In genomic region chr10:10315989-10316388, GRCh38 we compare ENCODE assay signal across 37 cellular contexts.
"Had no signal": no experiment of that assay in that cellular context is flagged by ENCODE, and none has a peak within 500 bp of the region (broad histone marks: within the 10 kb centered on the region; RNA-seq: fewer than 3 reads in every experiment).

No MANE protein-coding gene starts in this region.

- H3K27me3 Mint-ChIP-seq: activated CD4-positive, alpha-beta memory T cell treated with anti-CD3 and anti-CD28 coated beads, Interleukin-2, amount 10 ng/mL, durations not matched to agents 7 days and 5 days; activated CD4-positive, alpha-beta T cell treated with anti-CD3 and anti-CD28 coated beads, Interleukin-2, amount 10 ng/mL, durations not matched to agents 7 days and 5 days; activated CD8-positive, alpha-beta memory T cell treated with anti-CD3 and anti-CD28 coated beads, Interleukin-2, amount 10 ng/mL, durations not matched to agents 7 days and 5 days had no signal

- ATAC-seq: activated CD4-positive, alpha-beta T cell treated with anti-CD3 and anti-CD28 coated beads for 36 hours; activated CD4-positive, CD25-positive, alpha-beta regulatory T cell treated with anti-CD3 and anti-CD28 coated beads, Interleukin-2, amount 50 U/mL, for 24 hours; activated CD8-positive, alpha-beta memory T cell treated with anti-CD3 and anti-CD28 coated beads, Interleukin-2, amount 10 ng/mL, durations not matched to agents 7 days and 5 days; activated CD8-positive, alpha-beta T cell treated with anti-CD3 and anti-CD28 coated beads, Interleukin-2, amount 10 ng/mL, durations not matched to agents 7 days and 5 days; activated naive CD4-positive, alpha-beta T cell treated with anti-CD3 and anti-CD28 coated beads, Interleukin-2, amount 50 U/mL, for 72 hours; activated T-cell treated with anti-CD3 and anti-CD28 coated beads, Interleukin-2, amount 50 U/mL, for 4 hours; activated T-cell treated with anti-CD3 and anti-CD28 coated beads, Interleukin-2, amount 50 U/mL, for 72 hours; activated T-helper 17 cell treated with anti-CD3 and anti-CD28 coated beads, Interleukin-2, amount 50 U/mL, for 72 hours; body of pancreas had no signal

- DNase-seq: activated CD4-positive, alpha-beta memory T cell treated with anti-CD3 and anti-CD28 coated beads, Interleukin-2, amount 10 ng/mL, durations not matched to agents 7 days and 5 days; activated CD4-positive, alpha-beta T cell treated with anti-CD3 and anti-CD28 coated beads for 1 hour; activated CD4-positive, alpha-beta T cell treated with anti-CD3 and anti-CD28 coated beads for 36 hours; activated CD4-positive, alpha-beta T cell treated with anti-CD3 and anti-CD28 coated beads for 48 hours; activated CD4-positive, alpha-beta T cell treated with anti-CD3 and anti-CD28 coated beads, Interleukin-2, amount 10 ng/mL, durations not matched to agents 7 days and 5 days; activated CD4-positive, alpha-beta T cell treated with anti-CD3 and anti-CD28 coated beads, Interleukin-2, amount 50 U/mL, for 48 hours; activated CD4-positive, CD25-positive, alpha-beta regulatory T cell; activated CD8-positive, alpha-beta memory T cell treated with anti-CD3 and anti-CD28 coated beads for 24 hours; activated CD8-positive, alpha-beta memory T cell treated with anti-CD3 and anti-CD28 coated beads, Interleukin-2, amount 10 ng/mL, durations not matched to agents 7 days and 5 days; activated CD8-positive, alpha-beta memory T cell treated with anti-CD3 and anti-CD28 coated beads, Interleukin-2, amount 50 U/mL, for 48 hours; activated CD8-positive, alpha-beta T cell treated with anti-CD3 and anti-CD28 coated beads, Interleukin-2, amount 10 ng/mL, durations not matched to agents 7 days and 5 days; activated effector memory CD4-positive, alpha-beta T cell treated with anti-CD3 and anti-CD28 coated beads, Interleukin-2, amount 50 U/mL, for 16 hours; activated gamma-delta T cell treated with Interleukin-2 at 50 U/mL for 16 hours; activated naive CD4-positive, alpha-beta T cell; activated naive CD4-positive, alpha-beta T cell treated with anti-CD3 and anti-CD28 coated beads for 36 hours; activated naive CD4-positive, alpha-beta T cell treated with anti-CD3 and anti-CD28 coated beads, Interleukin-2, amount 50 U/mL, for 16 hours; activated naive CD8-positive, alpha-beta T cell treated with anti-CD3 and anti-CD28 coated beads for 36 hours; activated T-cell treated with anti-CD3 and anti-CD28 coated beads, Interleukin-2, amount 50 U/mL, for 1 hour; activated T-cell treated with anti-CD3 and anti-CD28 coated beads, Interleukin-2, amount 50 U/mL, for 4 hours; activated T-cell treated with anti-CD3 and anti-CD28 coated beads, Interleukin-2, amount 50 U/mL, for 72 hours; adrenal gland; amniotic stem cell; aorta; body of pancreas; brain microvascular endothelial cell; central memory CD4-positive, alpha-beta T cell; T-helper 1 cell; T-helper 2 cell; T-helper 9 cell had no signal

- H3K4me3 Mint-ChIP-seq: activated CD4-positive, alpha-beta memory T cell treated with anti-CD3 and anti-CD28 coated beads, Interleukin-2, amount 10 ng/mL, durations not matched to agents 7 days and 5 days; activated CD4-positive, alpha-beta T cell treated with anti-CD3 and anti-CD28 coated beads for 36 hours; activated CD4-positive, alpha-beta T cell treated with anti-CD3 and anti-CD28 coated beads, Interleukin-2, amount 10 ng/mL, durations not matched to agents 7 days and 5 days; activated CD8-positive, alpha-beta memory T cell treated with anti-CD3 and anti-CD28 coated beads, Interleukin-2, amount 10 ng/mL, durations not matched to agents 7 days and 5 days; activated CD8-positive, alpha-beta T cell treated with anti-CD3 and anti-CD28 coated beads, Interleukin-2, amount 10 ng/mL, durations not matched to agents 7 days and 5 days; activated naive CD4-positive, alpha-beta T cell treated with anti-CD3 and anti-CD28 coated beads for 36 hours; activated naive CD8-positive, alpha-beta T cell treated with anti-CD3 and anti-CD28 coated beads for 36 hours; activated T-cell treated with anti-CD3 and anti-CD28 coated beads, Interleukin-2, amount 50 U/mL, for 4 hours; activated T-cell treated with anti-CD3 and anti-CD28 coated beads, Interleukin-2, amount 50 U/mL, for 72 hours; activated T-helper 1 cell treated with anti-CD3 and anti-CD28 coated beads, Interleukin-12 subunit alpha, Interleukin-12 subunit beta, Interleukin-2, Interleukin-4 antibody, amounts not matched to agents 30 ng/mL and 10 ng/mL and 1 ng/mL, durations not matched to agents 14 hours and 24 hours and 36 hours; activated T-helper 17 cell treated with anti-CD3 and anti-CD28 coated beads, Interleukin-2, amount 50 U/mL, for 72 hours; T-helper 1 cell treated with Interleukin-12 subunit alpha and Interleukin-12 subunit beta and Interleukin-4 antibody, amounts not matched to agents 30 μg/mL and 1 μg/mL, for 36 hours; T-helper 2 cell treated with Interferon-gamma antibody and Interleukin-4, amounts not matched to agents 5 μg/mL and 100 μg/mL, for 36 hours had no signal

- H3K27me3 ChIP-seq: adrenal gland, body of pancreas, brain microvascular endothelial cell, breast epithelium had no signal

- H3K4me1 ChIP-seq: adrenal gland, breast epithelium had no signal

- H3K4me3 ChIP-seq: adrenal gland, body of pancreas, breast epithelium had no signal

- H3K27ac Mint-ChIP-seq: activated CD4-positive, alpha-beta memory T cell treated with anti-CD3 and anti-CD28 coated beads, Interleukin-2, amount 10 ng/mL, durations not matched to agents 7 days and 5 days; activated CD4-positive, alpha-beta T cell treated with anti-CD3 and anti-CD28 coated beads for 36 hours; activated CD4-positive, alpha-beta T cell treated with anti-CD3 and anti-CD28 coated beads, Interleukin-2, amount 10 ng/mL, durations not matched to agents 7 days and 5 days; activated CD8-positive, alpha-beta memory T cell treated with anti-CD3 and anti-CD28 coated beads, Interleukin-2, amount 10 ng/mL, durations not matched to agents 7 days and 5 days; activated CD8-positive, alpha-beta T cell treated with anti-CD3 and anti-CD28 coated beads, Interleukin-2, amount 10 ng/mL, durations not matched to agents 7 days and 5 days; activated naive CD4-positive, alpha-beta T cell treated with anti-CD3 and anti-CD28 coated beads for 36 hours; activated naive CD4-positive, alpha-beta T cell treated with anti-CD3 and anti-CD28 coated beads, Interleukin-2, amount 50 U/mL, for 72 hours; activated naive CD8-positive, alpha-beta T cell treated with anti-CD3 and anti-CD28 coated beads for 36 hours; activated T-cell treated with anti-CD3 and anti-CD28 coated beads, Interleukin-2, amount 50 U/mL, for 72 hours; activated T-helper 1 cell treated with anti-CD3 and anti-CD28 coated beads, Interleukin-12 subunit alpha, Interleukin-12 subunit beta, Interleukin-2, Interleukin-4 antibody, amounts not matched to agents 30 ng/mL and 10 ng/mL and 1 ng/mL, durations not matched to agents 14 hours and 24 hours and 36 hours; activated T-helper 17 cell treated with anti-CD3 and anti-CD28 coated beads, Interleukin-2, amount 50 U/mL, for 72 hours; T-helper 1 cell treated with Interleukin-12 subunit alpha and Interleukin-12 subunit beta and Interleukin-4 antibody, amounts not matched to agents 30 μg/mL and 1 μg/mL, for 36 hours; T-helper 2 cell treated with Interferon-gamma antibody and Interleukin-4, amounts not matched to agents 5 μg/mL and 100 μg/mL, for 36 hours had no signal

- H3K4me1 Mint-ChIP-seq: activated CD4-positive, alpha-beta memory T cell treated with anti-CD3 and anti-CD28 coated beads, Interleukin-2, amount 10 ng/mL, durations not matched to agents 7 days and 5 days; activated CD4-positive, alpha-beta T cell treated with anti-CD3 and anti-CD28 coated beads for 36 hours; activated CD4-positive, alpha-beta T cell treated with anti-CD3 and anti-CD28 coated beads, Interleukin-2, amount 10 ng/mL, durations not matched to agents 7 days and 5 days; activated CD8-positive, alpha-beta memory T cell treated with anti-CD3 and anti-CD28 coated beads, Interleukin-2, amount 10 ng/mL, durations not matched to agents 7 days and 5 days; activated naive CD8-positive, alpha-beta T cell treated with anti-CD3 and anti-CD28 coated beads for 36 hours; activated T-helper 17 cell treated with anti-CD3 and anti-CD28 coated beads, Interleukin-2, amount 50 U/mL, for 72 hours had no signal

- H3K36me3 ChIP-seq: adrenal gland, brain microvascular endothelial cell, breast epithelium had no signal

- H3K9me3 ChIP-seq: adrenal gland, body of pancreas, breast epithelium had no signal

- H3K9me3 Mint-ChIP-seq: activated CD4-positive, alpha-beta memory T cell treated with anti-CD3 and anti-CD28 coated beads, Interleukin-2, amount 10 ng/mL, durations not matched to agents 7 days and 5 days; activated CD4-positive, alpha-beta T cell treated with anti-CD3 and anti-CD28 coated beads, Interleukin-2, amount 10 ng/mL, durations not matched to agents 7 days and 5 days; activated naive CD4-positive, alpha-beta T cell treated with anti-CD3 and anti-CD28 coated beads for 36 hours; activated naive CD4-positive, alpha-beta T cell treated with anti-CD3 and anti-CD28 coated beads, Interleukin-2, amount 50 U/mL, for 72 hours; activated naive CD8-positive, alpha-beta T cell treated with anti-CD3 and anti-CD28 coated beads for 36 hours; activated T-cell treated with anti-CD3 and anti-CD28 coated beads, Interleukin-2, amount 50 U/mL, for 4 hours; activated T-cell treated with anti-CD3 and anti-CD28 coated beads, Interleukin-2, amount 50 U/mL, for 72 hours; activated T-helper 1 cell treated with anti-CD3 and anti-CD28 coated beads, Interleukin-12 subunit alpha, Interleukin-12 subunit beta, Interleukin-2, Interleukin-4 antibody, amounts not matched to agents 30 ng/mL and 10 ng/mL and 1 ng/mL, durations not matched to agents 14 hours and 24 hours and 36 hours; T-helper 1 cell treated with Interleukin-12 subunit alpha and Interleukin-12 subunit beta and Interleukin-4 antibody, amounts not matched to agents 30 μg/mL and 1 μg/mL, for 36 hours; T-helper 2 cell treated with Interferon-gamma antibody and Interleukin-4, amounts not matched to agents 5 μg/mL and 100 μg/mL, for 36 hours had no signal

- H3K36me3 Mint-ChIP-seq: activated CD8-positive, alpha-beta memory T cell treated with anti-CD3 and anti-CD28 coated beads, Interleukin-2, amount 10 ng/mL, durations not matched to agents 7 days and 5 days; activated naive CD4-positive, alpha-beta T cell treated with anti-CD3 and anti-CD28 coated beads, Interleukin-2, amount 50 U/mL, for 72 hours; activated naive CD8-positive, alpha-beta T cell treated with anti-CD3 and anti-CD28 coated beads for 36 hours had no signal

- H3K27ac ChIP-seq: adrenal gland, body of pancreas, brain microvascular endothelial cell, breast epithelium, VCaP had no signal
